Comparison of ENCODE assay signal across 9 cellular contexts in the genomic region with DNA sequence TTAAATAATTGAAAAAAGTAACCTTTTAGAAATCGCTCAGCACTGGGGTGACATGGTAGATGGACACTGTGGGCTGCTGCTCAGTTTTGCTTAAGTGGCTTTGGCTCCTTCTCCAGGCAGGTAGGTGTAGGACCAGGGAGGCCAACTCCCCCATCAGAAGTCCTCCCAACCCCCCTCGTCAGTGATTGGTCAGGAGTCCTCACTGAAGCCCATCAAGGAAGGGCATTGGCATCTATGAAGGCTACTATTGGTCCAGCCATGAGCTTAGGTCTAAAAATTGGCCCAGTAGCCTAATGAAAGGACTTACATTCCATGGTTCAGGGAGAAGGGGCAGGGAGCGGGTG. TPM values are rescaled to one million over a fixed set of nuclear protein-coding genes. Genes with fewer than 3 reads are reported as not detected.
A peak's percentile ranks its signal among the peaks of the same experiment; 100 is the strongest.
DNase-seq lines count a peak whose midpoint lies in the region; ATAC-seq lines count a peak whose summit lies in the region.
"Had no signal": no experiment of that assay in that cellular context is flagged by ENCODE, and none has a peak within 500 bp of the region (broad histone marks: within the 10 kb centered on the region; RNA-seq: fewer than 3 reads in every experiment).

No MANE protein-coding gene starts in this region.

- H3K4ac ChIP-seq in mesenchymal stem cell (ENCODE audit: low read depth in 1 of 2, low read length in 2 of 2): no peak overlapping the region

- no peak overlapping the region for H3K23ac ChIP-seq in mesenchymal stem cell (ENCODE audit: low read length in 2 of 2)

- H3K4me1 Mint-ChIP-seq in CD8-positive, alpha-beta memory T cell: peaks cover 61 to 84% (median 81%) of the 10 kb centered on the region in 3 donors
- peaks cover 66 to 83% (median 77%) of the 10 kb centered on the region in 3 donors for H3K4me1 Mint-ChIP-seq in T-cell

- H2BK120ac ChIP-seq in mesenchymal stem cell (ENCODE audit: low read depth, low read length): no peak overlapping the region

- CTCF ChIA-PET in CD8-positive, alpha-beta memory T cell (lab: Charles Lee): interaction anchor here (0.6 to 8.5 kb wide), 7 partner anchors 16 to 226 kb away, joined by 3 to 97 read pairs (median 4); partner anchors contain the start of gene ST3GAL5
- CTCF ChIA-PET in T-cell (lab: Charles Lee): interaction anchor here in 1 of 2 donors (0.6 to 4.3 kb wide), 5 partner anchors 27 to 252 kb away, joined by 3 to 40 read pairs (median 11); partner anchors contain the start of genes POLR1A, PTCD3 and ST3GAL5

- no peaks in the 10 kb centered on the region for H3K9me3 ChIP-seq in CD8-positive, alpha-beta memory T cell (ENCODE audit: low read length)
- H3K9me3 ChIP-seq in mesenchymal stem cell (ENCODE audit: control insufficient read depth, low read length): no peaks in the 10 kb centered on the region

- H4K8ac ChIP-seq in mesenchymal stem cell (ENCODE audit: low read length): no peak overlapping the region

- H2BK15ac ChIP-seq in mesenchymal stem cell (ENCODE audit: low read depth, poor library complexity, severe bottlenecking): no peak overlapping the region

- H3K27me3 Mint-ChIP-seq in CD8-positive, alpha-beta memory T cell: no peaks in the 10 kb centered on the region
- H3K27me3 Mint-ChIP-seq in T-cell: no peaks in the 10 kb centered on the region

- peaks cover 58% of the 10 kb centered on the region for H3K4me1 ChIP-seq in CD8-positive, alpha-beta memory T cell (ENCODE audit: insufficient read depth, low read length)
- no peaks in the 10 kb centered on the region for H3K4me1 ChIP-seq in mesenchymal stem cell (ENCODE audit: control insufficient read depth, insufficient read depth, low read depth, low read length)

- peak overlapping the region; percentile 60 for H3K4me3 ChIP-seq in CD8-positive, alpha-beta memory T cell (ENCODE audit: low read length)
- peak overlapping the region in 1 of 2 experiments; percentile 68 for H3K4me3 ChIP-seq in mesenchymal stem cell (ENCODE audit: insufficient read depth in 1 of 2, low read depth in 1 of 2, low read length in 2 of 2)

- WGBS in mesenchymal stem cell: 100% methylated on average over 3 of the region's 3 CpGs

- no peak overlapping the region for H3K18ac ChIP-seq in mesenchymal stem cell (ENCODE audit: low read depth in 1 of 2, low read length in 2 of 2)

- H2AFZ ChIP-seq in mesenchymal stem cell (ENCODE audit: low read depth, low read length): no peak overlapping the region

- peak overlapping the region; percentile 98 to 100 (median 100) for H3K27ac Mint-ChIP-seq in CD8-positive, alpha-beta memory T cell
- peak overlapping the region; percentile 99 to 100 for H3K27ac Mint-ChIP-seq in T-cell

- no peaks in the 10 kb centered on the region for H3K79me1 ChIP-seq in mesenchymal stem cell (replicated peaks; ENCODE audit: low read length, poor library complexity, severe bottlenecking)

- H3K9ac ChIP-seq in mesenchymal stem cell (ENCODE audit: low read length): peak overlapping the region; percentile 78

- POLR2A ChIA-PET in CD8-positive, alpha-beta memory T cell (lab: Charles Lee): interaction anchor here (1.2 to 3.0 kb wide), 5 partner anchors 34 to 341 kb away, joined by 3 to 30 read pairs (median 5); partner anchors contain the start of genes IMMT, PTCD3 and ST3GAL5
- POLR2A ChIA-PET in T-cell (lab: Charles Lee): interaction anchor here (0.6 kb wide), 2 partner anchors 7 to 182 kb away, joined by 4 to 13 read pairs; no protein-coding TSS in a partner anchor

- H4K91ac ChIP-seq in mesenchymal stem cell (ENCODE audit: low read length): no peak overlapping the region

- H3K4me2 ChIP-seq in mesenchymal stem cell (ENCODE audit: low read length, poor library complexity, severe bottlenecking): no peak overlapping the region

- no peak for DNase-seq in CD8-positive, alpha-beta memory T cell
- DNase-seq in T-cell (peak in 4 of 34 experiments; percentile 8 to 27 (median 19)), mesenchymal stem cell (no peak), SKM-1 treated with dmso at 0.1 percent for 144 hours (lab: John Stamatoyannopoulos, UW; ENCODE audit: unreplicated experiment) (no peak), DMS79 (lab: John Stamatoyannopoulos, UW) (no peak)
- DNase-seq in central memory CD4-positive, alpha-beta T cell: no peak
- DNase-seq: stimulated activated CD4-positive, alpha-beta T cell treated with anti-CD3 and anti-CD28 coated beads, Interleukin-2, amount 100 ng/mL, for 48 hours had no signal

- peak overlapping the region; percentile 82 for H3K27ac ChIP-seq in CD8-positive, alpha-beta memory T cell (ENCODE audit: low read depth, low read length)
- H3K27ac ChIP-seq in mesenchymal stem cell (ENCODE audit: low read length, poor library complexity, severe bottlenecking): no peak overlapping the region

- H2AK5ac ChIP-seq in mesenchymal stem cell (ENCODE audit: low read length, severe bottlenecking): no peak overlapping the region

- ATAC-seq in GM21717 (IDR thresholded peaks at IDR 0.05; ENCODE audit: unreplicated experiment): peak; percentile 20
- ATAC-seq in T-cell (replicated peaks in 1 of 4): peak in 3 of 4 experiments; percentile 8 to 28 (median 20)
- ATAC-seq in HG03469 (IDR thresholded peaks at IDR 0.05; ENCODE audit: unreplicated experiment): no peak

- H3K36me3 Mint-ChIP-seq in CD8-positive, alpha-beta memory T cell: peaks cover 15 to 56% (median 31%) of the 10 kb centered on the region in 3 donors
- H3K36me3 Mint-ChIP-seq in T-cell: peaks cover 43% of the 10 kb centered on the region

- H3K14ac ChIP-seq in mesenchymal stem cell (ENCODE audit: low read length in 2 of 2): no peak overlapping the region

- H3K36me3 ChIP-seq in CD8-positive, alpha-beta memory T cell (ENCODE audit: insufficient read depth, low read length): peaks cover 2% of the 10 kb centered on the region
- peaks cover 35 to 75% of the 10 kb centered on the region in 2 experiments for H3K36me3 ChIP-seq in mesenchymal stem cell (ENCODE audit: control insufficient read depth in 1 of 2, insufficient read depth in 2 of 2, low read depth in 1 of 2, low read length in 2 of 2)

- no peak overlapping the region for H2BK5ac ChIP-seq in mesenchymal stem cell (ENCODE audit: low read depth, low read length, poor library complexity, severe bottlenecking)

- peak overlapping the region; percentile 83 to 90 (median 88) for H3K4me3 Mint-ChIP-seq in CD8-positive, alpha-beta memory T cell
- H3K4me3 Mint-ChIP-seq in T-cell: peak overlapping the region; percentile 69 to 81 (median 77)

- H3K9me3 Mint-ChIP-seq in CD8-positive, alpha-beta memory T cell: peaks cover 0 to 3% (median 0%) of the 10 kb centered on the region in 5 donors
- peaks cover 2 to 10% (median 4%) of the 10 kb centered on the region in 3 donors for H3K9me3 Mint-ChIP-seq in T-cell

- H3K27me3 ChIP-seq in CD8-positive, alpha-beta memory T cell (ENCODE audit: insufficient read depth, low read length, poor library complexity, severe bottlenecking): no peaks in the 10 kb centered on the region
- H3K27me3 ChIP-seq in mesenchymal stem cell (ENCODE audit: control insufficient read depth in 1 of 2, insufficient read depth in 1 of 2, low read length in 2 of 2): no peaks in the 10 kb centered on the region

- no peak overlapping the region for H2BK12ac ChIP-seq in mesenchymal stem cell (ENCODE audit: low read length in 2 of 2)

RNA-seq across cellular contexts. Expression of gene ST3GAL5, which starts 34.7 kb away (rescaled TPM):
- total RNA-seq in CD8-positive, alpha-beta memory T cell: 10 to 100 TPM; 11.1 to 11.2 TPM
- 21.8 TPM for polyA plus RNA-seq in CD8-positive, alpha-beta memory T cell
- total RNA-seq in T-cell: 10 to 100 TPM; 22.8 to 56.2 (median 31.9) TPM
- polyA plus RNA-seq in mesenchymal stem cell (2013, experiment 1 of 2): 135 TPM
- 140 TPM for polyA plus RNA-seq in mesenchymal stem cell (2013, experiment 2 of 2)
